5 cellular contexts compared by ENCODE assay signal in the genomic region with DNA sequence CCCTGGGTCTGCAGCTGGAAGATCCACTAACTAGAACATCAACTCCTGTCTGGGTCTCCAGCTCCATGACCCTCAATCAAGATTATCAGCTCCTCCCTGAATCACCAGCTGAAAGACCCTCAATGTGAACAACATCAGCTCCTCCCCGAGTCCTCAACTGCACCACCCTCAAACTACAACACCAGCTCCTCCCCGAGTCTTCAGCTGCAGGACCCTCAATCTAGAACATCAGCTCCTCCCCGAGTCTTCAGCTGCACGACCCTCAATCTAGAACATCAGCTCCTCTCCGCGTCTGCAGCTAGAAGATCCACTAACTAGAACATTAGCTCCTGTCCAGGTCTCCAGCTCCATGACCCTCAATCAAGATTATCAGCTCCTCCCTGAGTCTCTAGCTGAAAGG.
DNase-seq lines count a peak whose midpoint lies in the region; ATAC-seq and TF ChIP-seq lines count a peak whose summit lies in the region.
"Not testable (repeated sequence)": the region's sequence is repeated elsewhere in the genome, so short reads cannot be mapped to it uniquely, and the experiment has no call there.

No MANE protein-coding gene starts in this region.

- H3K23ac ChIP-seq in H9 (ENCODE audit: insufficient read length, low read depth, low read length), result not testable (repeated sequence)

- POLR2A ChIA-PET in activated CD8-positive, alpha-beta T cell treated with anti-CD3 and anti-CD28 coated beads, Interleukin-2, amount 10 ng/mL, durations not matched to agents 7 days and 5 days (lab: Charles Lee), result not testable (repeated sequence)

- H3K56ac ChIP-seq in H9 (ENCODE audit: insufficient read length, low read depth, low read length), result not testable (repeated sequence)

- not testable (repeated sequence) for H3K27me3 ChIP-seq in H9 (ENCODE audit: insufficient read depth, low read length)
- peaks cover 0 to 15% (median 0%) of the 10 kb centered on the region in 3 donors for H3K27me3 ChIP-seq in sigmoid colon

- not testable (repeated sequence) for H4K5ac ChIP-seq in H9 (ENCODE audit: insufficient read length, low read depth, low read length)

- not testable (repeated sequence) for TF ChIP-seq POLR2A in sigmoid colon (IDR thresholded peaks at IDR 0.05)

- H3K36me3 ChIP-seq in sigmoid colon, result not testable (repeated sequence)

- TF ChIP-seq EP300 in sigmoid colon (IDR thresholded peaks at IDR 0.05), result not testable (repeated sequence)

- H4K8ac ChIP-seq in H9 (replicated peaks; ENCODE audit: insufficient read length, low read depth, low read length), result not testable (repeated sequence)

- TF ChIP-seq CTCF in H9 (conservative IDR thresholded peaks at IDR 0.05); chondrocyte (IDR thresholded peaks at IDR 0.05); sigmoid colon (IDR thresholded peaks at IDR 0.05): not testable (repeated sequence)

- H3T11ph ChIP-seq in H9 (ENCODE audit: low read length), result not testable (repeated sequence)

- not testable (repeated sequence) for H3K4ac ChIP-seq in H9 (ENCODE audit: low read depth, low read length)

- not testable (repeated sequence) for H3K14ac ChIP-seq in H9 (ENCODE audit: insufficient read depth, low read length)

- not testable (repeated sequence) for H3K23me2 ChIP-seq in H9 (ENCODE audit: insufficient read length, low read depth, low read length, poor library complexity, severe bottlenecking)

- H2BK12ac ChIP-seq in H9 (ENCODE audit: insufficient read length, low read depth, low read length), result not testable (repeated sequence)

- H3K9ac ChIP-seq in H9 (ENCODE audit: extremely low read depth, insufficient read length, low read length), result not testable (repeated sequence)

- not testable (repeated sequence) for H3K4me2 ChIP-seq in H9 (ENCODE audit: insufficient read depth, insufficient read length, low read length)

- not testable (repeated sequence) for H2BK20ac ChIP-seq in H9 (ENCODE audit: low read depth, low read length, poor library complexity, severe bottlenecking)

- H2BK15ac ChIP-seq in H9 (ENCODE audit: low read depth, low read length), result not testable (repeated sequence)

- H3K4me3 ChIP-seq in sigmoid colon, result not testable (repeated sequence)

- intact Hi-C loops in sigmoid colon (cut with DNase I), result not testable (repeated sequence)

- not testable (repeated sequence) for H3K27ac Mint-ChIP-seq in H9; activated CD8-positive, alpha-beta T cell treated with anti-CD3 and anti-CD28 coated beads, Interleukin-2, amount 10 ng/mL, durations not matched to agents 7 days and 5 days; chondrocyte (ENCODE audit: unreplicated experiment)

- WGBS in H9 (ENCODE audit: extremely low coverage, insufficient read length, low lambda C conversion rate), result no CpG with 5 or more reads among the region's 6 CpGs
- 93 to 94% methylated on average over 6 of the region's 6 CpGs for WGBS in sigmoid colon, 2 donors

- H3K27me3 Mint-ChIP-seq in H9 (ENCODE audit: low read depth), result peaks cover 11% of the 10 kb centered on the region
- peaks cover 20% of the 10 kb centered on the region for H3K27me3 Mint-ChIP-seq in activated CD8-positive, alpha-beta T cell treated with anti-CD3 and anti-CD28 coated beads, Interleukin-2, amount 10 ng/mL, durations not matched to agents 7 days and 5 days (ENCODE audit: low read depth)
- H3K27me3 Mint-ChIP-seq in chondrocyte (ENCODE audit: low read depth), result peaks cover 27% of the 10 kb centered on the region

- H3K4me1 Mint-ChIP-seq in H9; activated CD8-positive, alpha-beta T cell treated with anti-CD3 and anti-CD28 coated beads, Interleukin-2, amount 10 ng/mL, durations not matched to agents 7 days and 5 days (ENCODE audit: low read depth); chondrocyte (ENCODE audit: low read depth): not testable (repeated sequence)

- DNase-seq in H9 (peak; percentile 12), chondrocyte (ENCODE audit: low spot score) (peak; percentile 19), left lobe of liver (ENCODE audit: low spot score) (peak; percentile 8), sigmoid colon (peak; percentile 34)
- peak; percentile 14 for DNase-seq in activated CD8-positive, alpha-beta T cell treated with anti-CD3 and anti-CD28 coated beads, Interleukin-2, amount 10 ng/mL, durations not matched to agents 7 days and 5 days

- H2AK5ac ChIP-seq in H9 (ENCODE audit: insufficient read length, low read length), result not testable (repeated sequence)

- not testable (repeated sequence) for H3K4me3 Mint-ChIP-seq in H9; activated CD8-positive, alpha-beta T cell treated with anti-CD3 and anti-CD28 coated beads, Interleukin-2, amount 10 ng/mL, durations not matched to agents 7 days and 5 days; chondrocyte (ENCODE audit: unreplicated experiment)

- not testable (repeated sequence) for H3K18ac ChIP-seq in H9 (ENCODE audit: insufficient read length, low read depth, low read length)

- not testable (repeated sequence) for H3K27ac ChIP-seq in H9 (ENCODE audit: insufficient read length, low read depth, low read length); sigmoid colon

- not testable (repeated sequence) for H2AFZ ChIP-seq in H9 (ENCODE audit: low read length)

- not testable (repeated sequence) for H4K91ac ChIP-seq in H9 (ENCODE audit: insufficient read length, low read depth, low read length)

- H3K79me1 ChIP-seq in H9 (ENCODE audit: insufficient read depth, low read depth, low read length, poor library complexity, severe bottlenecking), result not testable (repeated sequence)

- H3K4me1 ChIP-seq in H9 (ENCODE audit: insufficient read depth, low read length); sigmoid colon: not testable (repeated sequence)

- CTCF ChIA-PET in activated CD8-positive, alpha-beta T cell treated with anti-CD3 and anti-CD28 coated beads, Interleukin-2, amount 10 ng/mL, durations not matched to agents 7 days and 5 days (lab: Charles Lee), result not testable (repeated sequence)

- H2BK5ac ChIP-seq in H9 (ENCODE audit: insufficient read length, low read length), result not testable (repeated sequence)

- peaks cover 12 to 15% of the 10 kb centered on the region in 2 experiments; a peak in 4 of 5 replicates for H3K9me3 Mint-ChIP-seq in H9
- H3K9me3 Mint-ChIP-seq in activated CD8-positive, alpha-beta T cell treated with anti-CD3 and anti-CD28 coated beads, Interleukin-2, amount 10 ng/mL, durations not matched to agents 7 days and 5 days (ENCODE audit: insufficient read depth); chondrocyte (ENCODE audit: low read depth): not testable (repeated sequence)

- peaks cover 4 to 15% (median 10%) of the 10 kb centered on the region in 3 experiments; a peak in 6 of 7 replicates for H3K36me3 Mint-ChIP-seq in H9 (ENCODE audit: insufficient read depth in 1 of 3, low read depth in 3 of 3)
- not testable (repeated sequence) for H3K36me3 Mint-ChIP-seq in activated CD8-positive, alpha-beta T cell treated with anti-CD3 and anti-CD28 coated beads, Interleukin-2, amount 10 ng/mL, durations not matched to agents 7 days and 5 days (ENCODE audit: low read depth); chondrocyte (ENCODE audit: low read depth)

- not testable (repeated sequence) for H4K20me1 ChIP-seq in H9 (ENCODE audit: control insufficient read depth, insufficient read depth, insufficient read length)

- H2BK120ac ChIP-seq in H9 (ENCODE audit: low read depth, low read length, poor library complexity, severe bottlenecking), result not testable (repeated sequence)

- not testable (repeated sequence) for H3K79me2 ChIP-seq in H9 (ENCODE audit: insufficient read depth, low read length)

- not testable (repeated sequence) for ATAC-seq in activated CD8-positive, alpha-beta T cell treated with anti-CD3 and anti-CD28 coated beads, Interleukin-2, amount 10 ng/mL, durations not matched to agents 7 days and 5 days; left lobe of liver

- not testable (repeated sequence) for H3K9me3 ChIP-seq in H9 (ENCODE audit: control insufficient read depth, low read depth, low read length); sigmoid colon
